33 cellular contexts compared by ENCODE assay signal in genomic region chr16:22727285-22728166, GRCh38.
DNase-seq lines count a peak whose midpoint lies in the region; ATAC-seq, FAIRE-seq and TF ChIP-seq lines count a peak whose summit lies in the region.
"Had no signal": no experiment of that assay in that cellular context is flagged by ENCODE, and none has a peak within 500 bp of the region (broad histone marks: within the 10 kb centered on the region; RNA-seq: fewer than 3 reads in every experiment).

No MANE protein-coding gene starts in this region.

- TF ChIP-seq POLR2A in K562 (conservative IDR thresholded peaks at IDR 0.05) (no peak), adrenal gland (IDR thresholded peaks at IDR 0.05) (no peak)

- no peaks in the 10 kb centered on the region for H3K9me3 Mint-ChIP-seq in Calu3 (ENCODE audit: low read depth, unreplicated experiment)
- H3K9me3 Mint-ChIP-seq: mesothelial cell of epicardium; stimulated activated naive CD8-positive, alpha-beta T cell treated with anti-CD3 and anti-CD28 coated beads, Interleukin-15, amount 100 ng/mL, for 72 hours had no signal

- no peaks in the 10 kb centered on the region for H4K20me1 ChIP-seq in K562 (replicated peaks; ENCODE audit: control insufficient read depth, insufficient read depth, low read length)

- no peak overlapping the region for H3K4me2 ChIP-seq in K562 (ENCODE audit: insufficient read depth, low read length)

- no peak for TF ChIP-seq EP300 in K562 (IDR thresholded peaks at IDR 0.05; ENCODE audit: low read length)

- peaks cover 22% of the 10 kb centered on the region for H3K4me1 Mint-ChIP-seq in Calu3 (ENCODE audit: low read depth, unreplicated experiment)
- H3K4me1 Mint-ChIP-seq: stimulated activated naive CD8-positive, alpha-beta T cell treated with anti-CD3 and anti-CD28 coated beads, Interleukin-15, amount 100 ng/mL, for 72 hours had no signal

- CTCF ChIA-PET in Calu3 (lab: Charles Lee) = no interaction called here
- CTCF ChIA-PET in K562 (lab: Yijun Ruan, JAX; ENCODE audit: low intra/inter-chr PET ratio) = no interaction called here

- no peak for FAIRE-seq in K562 (lab: Jason Lieb, UNC)
- FAIRE-seq: astrocyte, D721Med, GM12891, keratinocyte, TTC549 had no signal

- H3K4me3 ChIP-seq in K562 = no peak overlapping the region
- H3K4me3 ChIP-seq in adrenal gland = no peak overlapping the region
- H3K4me3 ChIP-seq: heart left ventricle, thoracic aorta had no signal

- BruUV-seq in Calu3 (replicated peaks; lab: Mats Ljungman, UMichigan) (no TSS peak), K562 (replicated peaks; lab: Mats Ljungman, UMichigan) (no TSS peak)

- intact Hi-C loops in Calu3 (cut with micrococcal nuclease; ENCODE audit: unreplicated experiment) = no loop called here
- intact Hi-C loops in K562 (cut with micrococcal nuclease) = no loop called here
- intact Hi-C loops in adrenal gland (cut with DNase I) = no loop called here

- H3K27me3 Mint-ChIP-seq in Calu3 (ENCODE audit: unreplicated experiment) = no peaks in the 10 kb centered on the region

- H3K4me3 Mint-ChIP-seq in Calu3 (ENCODE audit: low read depth, unreplicated experiment) = no peak overlapping the region
- H3K4me3 Mint-ChIP-seq: CD14-positive monocyte; H9; mesothelial cell of epicardium; naive B cell; stimulated activated naive CD8-positive, alpha-beta T cell treated with anti-CD3 and anti-CD28 coated beads, Interleukin-15, amount 100 ng/mL, for 72 hours; T-helper 17 cell had no signal

- ATAC-seq in K562 = no peak
- ATAC-seq: activated CD4-positive, CD25-positive, alpha-beta regulatory T cell treated with anti-CD3 and anti-CD28 coated beads, Interleukin-2, amount 50 U/mL, for 24 hours; esophagus mucosa; stimulated activated naive CD8-positive, alpha-beta T cell treated with anti-CD3 and anti-CD28 coated beads, Interleukin-15, amount 100 ng/mL, for 72 hours; T-helper 17 cell had no signal

- H3K27me3 ChIP-seq in K562 (ENCODE audit: control insufficient read depth in 2 of 2, insufficient read depth in 2 of 2, low read length in 2 of 2) (peaks cover 0 to 7% of the 10 kb centered on the region in 2 experiments; a peak in 2 of 5 replicates), adrenal gland (no peaks in the 10 kb centered on the region)

- TF ChIP-seq RAD21 in K562 (CRISPR knock-in tag; conservative IDR thresholded peaks at IDR 0.05 in 1 of 2, IDR thresholded peaks at IDR 0.05 in 1 of 2) = no peak

- H3K9me3 ChIP-seq in K562 (replicated peaks; ENCODE audit: control insufficient read depth, insufficient read depth, low read depth, low read length) (no peaks in the 10 kb centered on the region), adrenal gland (replicated peaks in 1 of 3) (no peaks in the 10 kb centered on the region)
- H3K9me3 ChIP-seq: heart left ventricle, neutrophil, thoracic aorta had no signal

- peak; percentile 2 for DNase-seq in DMS79 treated with DMSO at 0.1 percent for 48 hours (lab: John Stamatoyannopoulos, UW)
- DNase-seq in DMS79 (lab: John Stamatoyannopoulos, UW) = no peak
- DNase-seq in Calu3 = no peak
- peak; percentile 98 for DNase-seq in NCI-H2029 treated with DMSO at 0.1 percent for 48 hours (lab: John Stamatoyannopoulos, UW)
- no peak for DNase-seq in K562 (ENCODE audit: extremely low read depth in 1 of 4, low spot score in 3 of 4)
- DNase-seq in GM13976 (ENCODE audit: low spot score) = no peak
- no peak for DNase-seq in adrenal gland
- DNase-seq in D341Med (ENCODE audit: low spot score) = no peak
- DNase-seq: 8988T; activated CD4-positive, alpha-beta T cell treated with anti-CD3 and anti-CD28 coated beads, Interleukin-2, amount 50 U/mL, for 48 hours; activated T-cell treated with anti-CD3 and anti-CD28 coated beads, Interleukin-2, amount 50 U/mL, for 48 hours; central memory CD4-positive, alpha-beta T cell; cortex of kidney; H9; heart left ventricle; left ventricle myocardium superior; naive B cell; NCI-H146; NCI-H226; NK-92 treated with Interleukin-12 subunit alpha and Interleukin-12 subunit beta, amount 100 ng/mL, for 24 hours; stimulated activated naive CD8-positive, alpha-beta T cell treated with anti-CD3 and anti-CD28 coated beads, Interleukin-15, amount 100 ng/mL, for 72 hours; T-helper 17 cell had no signal

- no peak overlapping the region for H3K27ac ChIP-seq in K562 (ENCODE audit: extremely low read depth, low read depth, low read length)
- peak overlapping the region in 1 of 5 donors; percentile 49 for H3K27ac ChIP-seq in adrenal gland
- H3K27ac ChIP-seq: heart left ventricle, neutrophil, thoracic aorta had no signal

- in situ Hi-C loops in K562 (cut with MboI) (no loop called here), GM13976 (cut with MboI; ENCODE audit: low sequenced_read_pairs, unreplicated experiment) (no loop called here)

- 8% methylated on average over 10 of the region's 10 CpGs for WGBS in K562 (ENCODE audit: insufficient coverage, low coverage, missing lambda C conversion rate)
- WGBS in adrenal gland, 4 donors = 69 to 73% (median 71%) methylated on average over 10 of the region's 10 CpGs

- H3K9ac ChIP-seq in K562 (ENCODE audit: insufficient read depth in 1 of 2, low read depth in 2 of 2, low read length in 2 of 2) = no peak overlapping the region

- peak overlapping the region; percentile 17 for H3K27ac Mint-ChIP-seq in Calu3 (ENCODE audit: unreplicated experiment)
- H3K27ac Mint-ChIP-seq: CD14-positive monocyte, H9, mesothelial cell of epicardium, naive B cell, T-helper 17 cell had no signal

- no peaks in the 10 kb centered on the region for H3K9me1 ChIP-seq in K562 (ENCODE audit: control insufficient read depth, insufficient read depth, low read length)

- no peaks in the 10 kb centered on the region for H3K4me1 ChIP-seq in K562 (replicated peaks in 1 of 2; ENCODE audit: control insufficient read depth in 2 of 2, insufficient read depth in 2 of 2, low read length in 2 of 2)
- peaks cover 0 to 7% of the 10 kb centered on the region in 2 donors for H3K4me1 ChIP-seq in adrenal gland (replicated peaks in 1 of 2)

- POLR2A ChIA-PET in K562 (lab: Yijun Ruan, JAX) = no interaction called here

- no peak overlapping the region for H2AFZ ChIP-seq in K562 (ENCODE audit: low read depth, low read length)

- H3K36me3 ChIP-seq in K562 (ENCODE audit: control insufficient read depth, insufficient read depth, low read length) (no peaks in the 10 kb centered on the region), adrenal gland (replicated peaks in 1 of 2) (no peaks in the 10 kb centered on the region)
- H3K36me3 ChIP-seq: heart left ventricle, neutrophil, thoracic aorta had no signal

- H3K36me3 Mint-ChIP-seq in Calu3 (ENCODE audit: insufficient read depth, unreplicated experiment) = no peaks in the 10 kb centered on the region
- H3K36me3 Mint-ChIP-seq: CD14-positive monocyte, mesothelial cell of epicardium, naive B cell had no signal

- no peaks in the 10 kb centered on the region for H3K79me2 ChIP-seq in K562 (ENCODE audit: control insufficient read depth, insufficient read depth, low read length)

- TF ChIP-seq CTCF in Calu3 (IDR thresholded peaks at IDR 0.05; ENCODE audit: unreplicated experiment) (no peak), K562 (IDR thresholded peaks at IDR 0.05 in 2 of 3, conservative IDR thresholded peaks at IDR 0.05 in 1 of 3; ENCODE audit: insufficient read depth in 2 of 3, low read depth in 1 of 3, low read length in 3 of 3) (no peak), GM13976 (IDR thresholded peaks at IDR 0.05; ENCODE audit: borderline replicate concordance, control extremely low read depth, extremely low read depth, insufficient read depth, missing control alignments) (no peak), adrenal gland (IDR thresholded peaks at IDR 0.05) (no peak)

TF ChIP-seq in K562, 482 proteins besides CTCF, POLR2A, EP300 and RAD21:
- no peak for TF ChIP-seq ARNT (IDR thresholded peaks at IDR 0.05)
- TF ChIP-seq MAFG (tag; conservative IDR thresholded peaks at IDR 0.05) = peak; percentile 28; the same call in 1 of the 2 replicates
- peak; percentile 60 for TF ChIP-seq ZNF316 (IDR thresholded peaks at IDR 0.05)

Comparison
In these comparisons a context has a peak if more than half of its experiments do, and no peak if none do; other contexts are left out.
1. DNase-seq: peak in DMS79 treated with DMSO at 0.1 percent for 48 hours (single experiment) and NCI-H2029 treated with DMSO at 0.1 percent for 48 hours (single experiment); none in DMS79 (single experiment), Calu3 (single experiment), K562 (0 of 4), GM13976 (single experiment), adrenal gland (0 of 7) and D341Med (single experiment).